In the genomic region with DNA sequence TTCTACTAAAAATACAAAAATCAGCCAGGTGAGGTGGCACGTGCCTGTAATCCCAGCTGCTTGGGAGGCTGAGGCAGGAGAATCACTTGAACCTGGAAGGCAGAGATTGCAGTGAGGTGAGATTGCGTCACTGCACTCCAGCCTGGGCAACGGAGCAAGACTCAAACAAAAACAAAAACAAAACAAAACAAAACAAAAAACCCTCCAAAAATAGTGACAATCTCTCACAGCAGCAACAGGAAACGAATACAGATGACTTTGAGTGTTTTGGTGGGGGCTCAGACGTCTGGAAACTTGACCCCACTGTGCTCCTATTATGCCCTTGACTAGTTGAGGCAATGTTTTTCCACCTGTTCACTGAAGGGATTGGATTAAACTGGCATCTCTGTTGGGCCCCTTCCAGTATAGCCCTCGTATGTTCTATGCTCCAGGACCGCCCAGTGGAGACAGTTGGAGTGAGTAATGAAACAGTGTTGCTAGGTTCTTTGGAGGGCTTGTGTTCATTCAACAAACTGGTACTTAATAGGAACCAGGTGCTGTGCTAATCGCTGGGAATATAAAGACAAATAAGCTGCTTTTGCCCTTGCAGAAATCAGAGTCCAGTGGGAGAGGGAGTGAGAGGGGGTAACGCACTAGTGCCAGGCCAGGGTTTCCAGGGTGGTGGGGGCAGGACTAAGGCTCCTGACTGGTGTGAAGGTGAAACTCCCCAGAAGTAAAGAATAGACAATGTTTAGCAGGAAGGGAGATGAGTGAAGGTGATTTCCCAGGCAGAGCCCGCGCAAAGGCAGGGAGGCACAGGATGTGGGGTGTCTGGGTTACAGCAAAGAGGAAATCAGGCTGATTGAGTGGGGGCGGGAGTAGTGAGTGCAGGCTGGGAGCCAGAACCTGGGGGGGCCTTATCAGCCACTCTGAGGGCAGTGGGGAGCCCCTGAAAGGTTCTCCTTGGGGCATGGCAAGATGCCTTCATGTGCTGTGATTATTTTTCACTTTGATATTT, we compare ENCODE assay signal across 8 cellular contexts.
A peak's percentile ranks its signal among the peaks of the same experiment; 100 is the strongest.
DNase-seq lines count a peak whose midpoint lies in the region; ATAC-seq, FAIRE-seq and TF ChIP-seq lines count a peak whose summit lies in the region.

No MANE protein-coding gene starts in this region.

- H3K4me3 Mint-ChIP-seq in activated CD4-positive, alpha-beta T cell treated with anti-CD3 and anti-CD28 coated beads, Interleukin-2, amount 10 ng/mL, durations not matched to agents 7 days and 5 days: peak overlapping the region; percentile 13

- peaks cover 9% of the 10 kb centered on the region for H3K36me3 Mint-ChIP-seq in activated CD4-positive, alpha-beta T cell treated with anti-CD3 and anti-CD28 coated beads, Interleukin-2, amount 10 ng/mL, durations not matched to agents 7 days and 5 days (ENCODE audit: low read depth)

- H3K27me3 Mint-ChIP-seq in activated CD4-positive, alpha-beta T cell treated with anti-CD3 and anti-CD28 coated beads, Interleukin-2, amount 10 ng/mL, durations not matched to agents 7 days and 5 days: no peaks in the 10 kb centered on the region

- peaks cover 5% of the 10 kb centered on the region for H3K9me3 Mint-ChIP-seq in activated CD4-positive, alpha-beta T cell treated with anti-CD3 and anti-CD28 coated beads, Interleukin-2, amount 10 ng/mL, durations not matched to agents 7 days and 5 days

- DNase-seq in activated CD4-positive, alpha-beta T cell treated with anti-CD3 and anti-CD28 coated beads, Interleukin-2, amount 10 ng/mL, durations not matched to agents 7 days and 5 days: peak; percentile 70
- peak; percentile 20 for DNase-seq in kidney tubule cell (ENCODE audit: low spot score)
- DNase-seq in RCC 7860 (ENCODE audit: low spot score): no peak
- no peak for DNase-seq in NCI-H526 (lab: John Stamatoyannopoulos, UW)
- no peak for DNase-seq in NCI-H146 treated with DMSO at 0.1 percent for 48 hours (lab: John Stamatoyannopoulos, UW; ENCODE audit: unreplicated experiment)
- DNase-seq in erythroblast (lab: John Stamatoyannopoulos, UW): no peak

- H3K27ac Mint-ChIP-seq in activated CD4-positive, alpha-beta T cell treated with anti-CD3 and anti-CD28 coated beads, Interleukin-2, amount 10 ng/mL, durations not matched to agents 7 days and 5 days: peak overlapping the region; percentile 88

- peak; percentile 95 for ATAC-seq in GM18907 (IDR thresholded peaks at IDR 0.05; ENCODE audit: unreplicated experiment)
- peak; percentile 87 for ATAC-seq in HG03354 (IDR thresholded peaks at IDR 0.05; ENCODE audit: poor library complexity, severe bottlenecking, unreplicated experiment)

- POLR2A ChIA-PET in activated CD4-positive, alpha-beta T cell treated with anti-CD3 and anti-CD28 coated beads, Interleukin-2, amount 10 ng/mL, durations not matched to agents 7 days and 5 days (lab: Charles Lee): no interaction called here

- H3K4me1 Mint-ChIP-seq in activated CD4-positive, alpha-beta T cell treated with anti-CD3 and anti-CD28 coated beads, Interleukin-2, amount 10 ng/mL, durations not matched to agents 7 days and 5 days: peaks cover 48% of the 10 kb centered on the region

- CTCF ChIA-PET in activated CD4-positive, alpha-beta T cell treated with anti-CD3 and anti-CD28 coated beads, Interleukin-2, amount 10 ng/mL, durations not matched to agents 7 days and 5 days (lab: Charles Lee): interaction anchor here (2.8 kb wide), 1 partner anchor 14 kb away, joined by 8 read pairs; no protein-coding TSS in a partner anchor

- TF ChIP-seq POLR2A in erythroblast (IDR thresholded peaks at IDR 0.05; ENCODE audit: low read length): no peak

- FAIRE-seq in RCC 7860 (lab: Jason Lieb, UNC): no peak

Comparison
In these comparisons a context has a peak if more than half of its experiments do, and no peak if none do; other contexts are left out.
1. DNase-seq: peak in activated CD4-positive, alpha-beta T cell treated with anti-CD3 and anti-CD28 coated beads, Interleukin-2, amount 10 ng/mL, durations not matched to agents 7 days and 5 days (single experiment) and kidney tubule cell (single experiment); none in RCC 7860 (single experiment), NCI-H526 (0 of 2), NCI-H146 treated with DMSO at 0.1 percent for 48 hours (single experiment) and erythroblast (0 of 2).